ENCODE assay signal across 8 cellular contexts in genomic region chr3:14124223-14124614, GRCh38. TPM values are rescaled to one million over a fixed set of nuclear protein-coding genes. Genes with fewer than 3 reads are reported as not detected.
DNase-seq lines count a peak whose midpoint lies in the region; ATAC-seq lines count a peak whose summit lies in the region.

No MANE protein-coding gene starts in this region.

- H3K27me3 Mint-ChIP-seq in effector memory CD8-positive, alpha-beta T cell, result no peaks in the 10 kb centered on the region

- H3K9ac ChIP-seq in mesendoderm (ENCODE audit: low read length), result peak overlapping the region; percentile 92

- H3K27ac Mint-ChIP-seq in effector memory CD8-positive, alpha-beta T cell, result peak overlapping the region; percentile 96 to 99

- H2AK5ac ChIP-seq in mesendoderm (ENCODE audit: low read length), result peak overlapping the region; percentile 48

- peaks cover 33% of the 10 kb centered on the region for H3K36me3 Mint-ChIP-seq in effector memory CD8-positive, alpha-beta T cell (ENCODE audit: insufficient read depth)

- H3K36me3 ChIP-seq in mesendoderm (ENCODE audit: control insufficient read depth, insufficient read depth, low read length), result no peaks in the 10 kb centered on the region

- peak overlapping the region; percentile 94 for H3K56ac ChIP-seq in mesendoderm (ENCODE audit: low read length)

- peak overlapping the region; percentile 93 for H3K18ac ChIP-seq in mesendoderm (ENCODE audit: low read length)

- H3K4me3 ChIP-seq in mesendoderm (ENCODE audit: low read length), result peak overlapping the region; percentile 74

- no CpG with 5 or more reads among the region's 37 CpGs for WGBS in mesendoderm (ENCODE audit: extremely low coverage, insufficient coverage, low lambda C conversion rate)

- no peaks in the 10 kb centered on the region for H3K9me3 Mint-ChIP-seq in effector memory CD8-positive, alpha-beta T cell

- H2BK15ac ChIP-seq in mesendoderm (replicated peaks; ENCODE audit: low read depth), result no peak overlapping the region

- peak; percentile 40 for ATAC-seq in HG02759 (IDR thresholded peaks at IDR 0.05; ENCODE audit: unreplicated experiment)
- ATAC-seq in effector memory CD8-positive, alpha-beta T cell (replicated peaks), result peak; percentile 28

- H3K4me1 Mint-ChIP-seq in effector memory CD8-positive, alpha-beta T cell (ENCODE audit: low read depth in 2 of 2), result peaks cover 46 to 52% of the 10 kb centered on the region in 2 donors

- peak overlapping the region; percentile 21 for H2BK120ac ChIP-seq in mesendoderm (ENCODE audit: low read depth, low read length)

- no peak overlapping the region for H3K23ac ChIP-seq in mesendoderm (ENCODE audit: low read length)

- peak overlapping the region; percentile 73 for H4K5ac ChIP-seq in mesendoderm (ENCODE audit: low read length)

- peaks cover 33% of the 10 kb centered on the region for H3K79me2 ChIP-seq in mesendoderm (ENCODE audit: control insufficient read depth, insufficient read depth, low read length)

- no peak overlapping the region for H2BK5ac ChIP-seq in mesendoderm (ENCODE audit: low read length)

- H3K27ac ChIP-seq in mesendoderm (ENCODE audit: low read depth, low read length), result peak overlapping the region; percentile 36

- peaks cover 45% of the 10 kb centered on the region for H3K79me1 ChIP-seq in mesendoderm (ENCODE audit: low read length)

- peak overlapping the region; percentile 93 to 99 for H3K4me3 Mint-ChIP-seq in effector memory CD8-positive, alpha-beta T cell

- peak overlapping the region; percentile 95 for H3K4me2 ChIP-seq in mesendoderm (ENCODE audit: low read length)

- H3K27me3 ChIP-seq in mesendoderm (ENCODE audit: insufficient read depth, low read length, poor library complexity), result no peaks in the 10 kb centered on the region

- peaks cover 7% of the 10 kb centered on the region for H3K4me1 ChIP-seq in mesendoderm (ENCODE audit: control insufficient read depth, low read depth, low read length)

- H4K8ac ChIP-seq in mesendoderm (ENCODE audit: low read depth, low read length), result no peak overlapping the region

- H3K4ac ChIP-seq in mesendoderm (ENCODE audit: low read depth, low read length), result no peak overlapping the region

- DNase-seq in NCI-H1105 treated with DMSO at 0.1 percent for 48 hours (lab: John Stamatoyannopoulos, UW), result peak; percentile 8
- no peak for DNase-seq in NCI-H1105 (lab: John Stamatoyannopoulos, UW)
- peak; percentile 43 for DNase-seq in NCI-H1092 treated with DMSO at 0.1 percent for 48 hours (lab: John Stamatoyannopoulos, UW)
- DNase-seq in activated CD4-positive, alpha-beta T cell treated with anti-CD3 and anti-CD28 coated beads, Interleukin-2, amount 50 U/mL, for 24 hours (ENCODE audit: low read depth in 1 of 2, low spot score in 1 of 2), result peak; percentile 51 to 66
- peak in 1 of 3 experiments; percentile 39 for DNase-seq in effector memory CD8-positive, alpha-beta T cell
- peak; percentile 66 for DNase-seq in mesendoderm
- DNase-seq in stimulated activated CD8-positive, alpha-beta memory T cell treated with anti-CD3 and anti-CD28 coated beads, Interleukin-7, amount 100 ng/mL, for 1 hour (ENCODE audit: low read depth in 2 of 2), result peak; percentile 26 to 36

RNA-seq across cellular contexts. Expression of gene CHCHD4, which starts 0.5 kb away (rescaled TPM):
- polyA plus RNA-seq in mesendoderm (2013, experiment 1 of 2), result 21.8 TPM
- polyA plus RNA-seq in mesendoderm (2013, experiment 2 of 2), result 21.7 TPM

RNA-seq across cellular contexts. Expression of gene TMEM43, which starts 0.6 kb away (rescaled TPM):
- 29.4 TPM for polyA plus RNA-seq in mesendoderm (2013, experiment 1 of 2)
- polyA plus RNA-seq in mesendoderm (2013, experiment 2 of 2), result 28.9 TPM

RNA-seq across cellular contexts. Expression of gene XPC, which starts 54.2 kb away (rescaled TPM):
- polyA plus RNA-seq in mesendoderm (2013, experiment 1 of 2), result 12.8 TPM
- 12.3 TPM for polyA plus RNA-seq in mesendoderm (2013, experiment 2 of 2)

RNA-seq across cellular contexts. Expression of gene LSM3, which starts 54.4 kb away (rescaled TPM):
- 50.3 TPM for polyA plus RNA-seq in mesendoderm (2013, experiment 1 of 2)
- 49.8 TPM for polyA plus RNA-seq in mesendoderm (2013, experiment 2 of 2)
